Comparison of ENCODE assay signal across 8 cellular contexts in genomic region chr1:3312894-3313578, GRCh38.
A peak's percentile ranks its signal among the peaks of the same experiment; 100 is the strongest.
DNase-seq lines count a peak whose midpoint lies in the region; ATAC-seq and TF ChIP-seq lines count a peak whose summit lies in the region.

No MANE protein-coding gene starts in this region.

- H3K36me3 ChIP-seq in ovary (no peaks in the 10 kb centered on the region), tibial nerve (no peaks in the 10 kb centered on the region)

- H3K4me1 Mint-ChIP-seq in activated T-cell treated with anti-CD3 and anti-CD28 coated beads, Interleukin-2, amount 50 U/mL, for 72 hours (ENCODE audit: low read depth), result peaks cover 10% of the 10 kb centered on the region

- H3K27ac Mint-ChIP-seq in activated T-cell treated with anti-CD3 and anti-CD28 coated beads, Interleukin-2, amount 50 U/mL, for 72 hours, result no peak overlapping the region

- intact Hi-C loops in ovary (cut with DNase I), result loop anchor here in 2 of 4 donors (5.0 to 10.0 kb wide), 2 partner anchors 39 to 1178 kb away; no protein-coding TSS in a partner anchor

- H3K9me3 Mint-ChIP-seq in activated T-cell treated with anti-CD3 and anti-CD28 coated beads, Interleukin-2, amount 50 U/mL, for 72 hours, result peaks cover 0 to 7% of the 10 kb centered on the region in 2 donors

- H3K9me3 ChIP-seq in ovary, result no peaks in the 10 kb centered on the region
- H3K9me3 ChIP-seq in tibial nerve, result no peaks in the 10 kb centered on the region

- ATAC-seq in activated T-cell treated with anti-CD3 and anti-CD28 coated beads, Interleukin-2, amount 50 U/mL, for 72 hours (replicated peaks in 1 of 2), result peak; percentile 85
- ATAC-seq in GM18858 (IDR thresholded peaks at IDR 0.05; ENCODE audit: unreplicated experiment), result no peak
- ATAC-seq in HG03342 (IDR thresholded peaks at IDR 0.05; ENCODE audit: unreplicated experiment), result no peak

- H3K27ac ChIP-seq in ovary, result peak overlapping the region; percentile 80 to 97
- peak overlapping the region; percentile 76 to 97 (median 88) for H3K27ac ChIP-seq in tibial nerve

- H3K4me3 Mint-ChIP-seq in activated T-cell treated with anti-CD3 and anti-CD28 coated beads, Interleukin-2, amount 50 U/mL, for 72 hours, result peak overlapping the region; percentile 24 to 40

- no peak for TF ChIP-seq POLR2A in ovary (IDR thresholded peaks at IDR 0.05)
- peak; percentile 27 to 34 for TF ChIP-seq POLR2A in tibial nerve (IDR thresholded peaks at IDR 0.05)

- H3K4me3 ChIP-seq in ovary, result no peak overlapping the region
- H3K4me3 ChIP-seq in tibial nerve, result peak overlapping the region in 1 of 4 donors; percentile 2

- TF ChIP-seq CTCF in ovary (IDR thresholded peaks at IDR 0.05) (no peak), tibial nerve (IDR thresholded peaks at IDR 0.05) (no peak)

- H3K27me3 ChIP-seq in ovary, result no peaks in the 10 kb centered on the region
- peaks cover 0 to 14% of the 10 kb centered on the region in 2 donors for H3K27me3 ChIP-seq in tibial nerve

- DNase-seq in activated effector memory CD4-positive, alpha-beta T cell treated with anti-CD3 and anti-CD28 coated beads, Interleukin-2, amount 50 U/mL, for 16 hours, result peak; percentile 77
- DNase-seq in activated effector memory CD4-positive, alpha-beta T cell treated with Interleukin-2 at 50 U/mL for 16 hours, result no peak
- peak; percentile 77 to 81 for DNase-seq in activated T-cell treated with anti-CD3 and anti-CD28 coated beads, Interleukin-2, amount 50 U/mL, for 72 hours
- DNase-seq in globus pallidus (ENCODE audit: low spot score) (peak; percentile 49), ovary (peak; percentile 93 to 97 (median 95)), tibial nerve (ENCODE audit: low spot score in 2 of 2) (peak; percentile 81 to 89)

- H3K27me3 Mint-ChIP-seq in activated T-cell treated with anti-CD3 and anti-CD28 coated beads, Interleukin-2, amount 50 U/mL, for 72 hours (ENCODE audit: low read depth), result peaks cover 13% of the 10 kb centered on the region

- peaks cover 0 to 5% of the 10 kb centered on the region in 2 donors for H3K36me3 Mint-ChIP-seq in activated T-cell treated with anti-CD3 and anti-CD28 coated beads, Interleukin-2, amount 50 U/mL, for 72 hours (ENCODE audit: insufficient read depth in 2 of 2)

- TF ChIP-seq EP300 in ovary (IDR thresholded peaks at IDR 0.05) (peak; percentile 91), tibial nerve (IDR thresholded peaks at IDR 0.05) (peak in 1 of 2 donors; percentile 87)

- 8 to 11% (median 9%) methylated on average over 37 to 38 of the region's 38 CpGs for WGBS in ovary, 3 donors
- WGBS in tibial nerve, 2 donors, result 8 to 22% methylated on average over 22 to 37 of the region's 38 CpGs

- H3K4me1 ChIP-seq in ovary (ENCODE audit: insufficient read depth) (peaks cover 12% of the 10 kb centered on the region), tibial nerve (peaks cover 0 to 51% (median 36%) of the 10 kb centered on the region in 4 donors)

Comparison
In these comparisons a context has a peak if more than half of its experiments do, and no peak if none do; other contexts are left out.
1. ATAC-seq: peak in activated T-cell treated with anti-CD3 and anti-CD28 coated beads, Interleukin-2, amount 50 U/mL, for 72 hours (2 of 2); none in GM18858 (single experiment) and HG03342 (single experiment).